ENCODE assay signal across 20 cellular contexts in genomic region chr11:57663975-57664374, GRCh38. TPM values are rescaled to one million over a fixed set of nuclear protein-coding genes. Genes with fewer than 3 reads are reported as not detected.
DNase-seq lines count a peak whose midpoint lies in the region; ATAC-seq and TF ChIP-seq lines count a peak whose summit lies in the region.
"Had no signal": no experiment of that assay in that cellular context is flagged by ENCODE, and none has a peak within 500 bp of the region (broad histone marks: within the 10 kb centered on the region; RNA-seq: fewer than 3 reads in every experiment).

No MANE protein-coding gene starts in this region.

- H3K4me1 Mint-ChIP-seq in CD4-positive, alpha-beta T cell (ENCODE audit: low read depth): peaks cover 26% of the 10 kb centered on the region
- H3K4me1 Mint-ChIP-seq in T-helper 17 cell (peaks cover 31% of the 10 kb centered on the region), type B pancreatic cell (ENCODE audit: unreplicated experiment) (peaks cover 5% of the 10 kb centered on the region)

- H3K27me3 Mint-ChIP-seq in CD4-positive, alpha-beta T cell: no peaks in the 10 kb centered on the region
- H3K27me3 Mint-ChIP-seq in T-helper 17 cell: no peaks in the 10 kb centered on the region
- H3K27me3 Mint-ChIP-seq in type B pancreatic cell: no peaks in the 10 kb centered on the region

- H3K27me3 ChIP-seq in CD4-positive, alpha-beta T cell (ENCODE audit: control insufficient read depth, insufficient read depth, low read length): no peaks in the 10 kb centered on the region
- H3K27me3 ChIP-seq: BE2C, BLaER1 had no signal

- H3K4me3 ChIP-seq in HEK293 (ENCODE audit: low read depth, low read length): no peak overlapping the region
- H3K4me3 ChIP-seq: BLaER1, GM12878 had no signal

- H3K27ac Mint-ChIP-seq in CD4-positive, alpha-beta T cell: peak overlapping the region; percentile 69
- H3K27ac Mint-ChIP-seq in T-helper 17 cell (peak overlapping the region; percentile 19), type B pancreatic cell (no peak overlapping the region)
- H3K27ac Mint-ChIP-seq: CD8-positive, alpha-beta T cell had no signal

- H3K4me3 Mint-ChIP-seq in CD4-positive, alpha-beta T cell: no peak overlapping the region
- no peak overlapping the region for H3K4me3 Mint-ChIP-seq in T-helper 17 cell
- peak overlapping the region; percentile 37 for H3K4me3 Mint-ChIP-seq in type B pancreatic cell
- H3K4me3 Mint-ChIP-seq: CD14-positive monocyte; CD8-positive, alpha-beta T cell had no signal

- H3K9me3 ChIP-seq in CD4-positive, alpha-beta T cell (ENCODE audit: control insufficient read depth, low read length): no peaks in the 10 kb centered on the region
- H3K9me3 ChIP-seq in HEK293 (ENCODE audit: control insufficient read depth, insufficient read depth, low read depth, low read length) (no peaks in the 10 kb centered on the region), T-helper 17 cell (ENCODE audit: control insufficient read depth, low read length, poor library complexity, severe bottlenecking) (no peaks in the 10 kb centered on the region)
- H3K9me3 ChIP-seq: BE2C, BLaER1, Caco-2 had no signal

- H3K9me3 Mint-ChIP-seq in CD4-positive, alpha-beta T cell: no peaks in the 10 kb centered on the region
- no peaks in the 10 kb centered on the region for H3K9me3 Mint-ChIP-seq in type B pancreatic cell
- H3K9me3 Mint-ChIP-seq: CD8-positive, alpha-beta T cell had no signal

- no peaks in the 10 kb centered on the region for H3K4me1 ChIP-seq in HEK293 (ENCODE audit: control insufficient read depth, insufficient read depth, low read length)
- H3K4me1 ChIP-seq: BE2C had no signal

- peaks cover 0 to 38% of the 10 kb centered on the region in 2 experiments; a peak in 2 of 3 replicates for H3K36me3 ChIP-seq in HEK293 (ENCODE audit: control insufficient read depth in 2 of 2, insufficient read depth in 1 of 2, low read length in 2 of 2)
- H3K36me3 ChIP-seq: BE2C had no signal

- H3K36me3 Mint-ChIP-seq in CD4-positive, alpha-beta T cell (ENCODE audit: low read depth): peaks cover 58% of the 10 kb centered on the region
- H3K36me3 Mint-ChIP-seq in T-helper 17 cell (ENCODE audit: low read depth): peaks cover 5% of the 10 kb centered on the region
- peaks cover 3% of the 10 kb centered on the region for H3K36me3 Mint-ChIP-seq in type B pancreatic cell

- no peak overlapping the region for H3K27ac ChIP-seq in CD4-positive, alpha-beta T cell (ENCODE audit: low read depth, low read length)
- no peak overlapping the region for H3K27ac ChIP-seq in HEK293 (ENCODE audit: extremely low read depth, low read depth, low read length)
- H3K27ac ChIP-seq: BLaER1 had no signal

- ATAC-seq in CD4-positive, alpha-beta T cell (ENCODE audit: poor library complexity): no peak
- ATAC-seq in T-helper 17 cell: no peak
- ATAC-seq: CD8-positive, alpha-beta T cell; GM12878 had no signal

- DNase-seq in CD4-positive, alpha-beta T cell: no peak
- no peak for DNase-seq in T-helper 17 cell
- DNase-seq in type B pancreatic cell (ENCODE audit: extremely low spot score, unreplicated experiment): no peak
- no peak for DNase-seq in midbrain (lab: John Stamatoyannopoulos, UW)
- no peak for DNase-seq in GDM1 (lab: John Stamatoyannopoulos, UW)
- DNase-seq in NCI-H2227 (lab: John Stamatoyannopoulos, UW; ENCODE audit: unreplicated experiment): no peak
- DNase-seq: 8988T; ACHN; BE2C; C1 segment of cervical spinal cord; Caco-2; Calu3; CD4-positive, CD25-positive, alpha-beta regulatory T cell; CD8-positive, alpha-beta T cell; DMS79 treated with DMSO at 0.1 percent for 48 hours had no signal

- POLR2A ChIA-PET in CD4-positive, alpha-beta T cell (lab: Charles Lee): no interaction called here
- POLR2A ChIA-PET in HEK293 (lab: Yijun Ruan, JAX): no interaction called here

- intact Hi-C loops in CD4-positive, alpha-beta T cell (cut with DNase I, micrococcal nuclease): loop anchor here in 1 of 2 experiments (10.0 kb wide), 1 partner anchor 861 kb away; no protein-coding TSS in a partner anchor

- CTCF ChIA-PET in CD4-positive, alpha-beta T cell (lab: Charles Lee): no interaction called here
- CTCF ChIA-PET in HEK293 (lab: Yijun Ruan, JAX): interaction anchor here (0.7 to 1.2 kb wide), 3 partner anchors 20 to 206 kb away, joined by 3 to 4 read pairs (median 4); no protein-coding TSS in a partner anchor

- no peak for TF ChIP-seq CTCF in CD4-positive, alpha-beta T cell (IDR thresholded peaks at IDR 0.05)
- TF ChIP-seq CTCF in HEK293 (tag by site-specific recombination; IDR thresholded peaks at IDR 0.05) (no peak), type B pancreatic cell (conservative IDR thresholded peaks at IDR 0.05) (no peak)

TF ChIP-seq in HEK293, 187 proteins besides CTCF, POLR2A, EP300 and RAD21:
- TF ChIP-seq ZNF366 (tag by site-specific recombination; conservative IDR thresholded peaks at IDR 0.05) (peak; percentile 77), ZNF221 (tag by site-specific recombination; IDR thresholded peaks at IDR 0.05; ENCODE audit: borderline replicate concordance) (no peak), ZNF792 (tag by site-specific recombination; IDR thresholded peaks at IDR 0.05) (no peak), PRDM1 (tag by site-specific recombination; IDR thresholded peaks at IDR 0.05) (peak; percentile 81)

RNA-seq across cellular contexts. Expression of gene ZDHHC5, which starts 3.9 kb away (rescaled TPM):
- 10 to 100 TPM; 59.7 to 61.1 TPM for total RNA-seq in CD4-positive, alpha-beta T cell
- total RNA-seq in T-helper 17 cell (10 to 100 TPM; 51.9 to 55.6 TPM), type B pancreatic cell (ENCODE audit: low replicate concordance) (56.7 and 80.6 TPM in 2 replicates)

RNA-seq across cellular contexts. Expression of gene CLP1, which starts 6.4 kb away (rescaled TPM):
- 10 to 100 TPM; 21.8 to 24.2 TPM for total RNA-seq in CD4-positive, alpha-beta T cell
- total RNA-seq in T-helper 17 cell (10 to 100 TPM; 11.7 to 22.7 TPM), type B pancreatic cell (ENCODE audit: low replicate concordance) (16.9 and 20.7 TPM in 2 replicates)

RNA-seq across cellular contexts. Expression of gene YPEL4, which starts 14.3 kb away (rescaled TPM):
- total RNA-seq in CD4-positive, alpha-beta T cell: 1 to 10 TPM; 5.6 to 7.3 TPM
- total RNA-seq in T-helper 17 cell (1 to 10 TPM; 1.2 to 1.8 TPM), type B pancreatic cell (ENCODE audit: low replicate concordance) (0.38 and 0.48 TPM in 2 replicates)
- total RNA-seq: A673, Caco-2 had no signal

RNA-seq across cellular contexts. Expression of gene MED19, which starts 48.0 kb away (rescaled TPM):
- 10 to 100 TPM; 13.7 to 14.9 TPM for total RNA-seq in CD4-positive, alpha-beta T cell
- total RNA-seq in T-helper 17 cell (10 to 100 TPM; 16.6 to 18.1 TPM), type B pancreatic cell (ENCODE audit: low replicate concordance) (17.9 and 21.5 TPM in 2 replicates)

RNA-seq across cellular contexts. Expression of gene TMX2, which starts 48.4 kb away (rescaled TPM):
- 10 to 100 TPM; 30.0 to 30.5 TPM for total RNA-seq in CD4-positive, alpha-beta T cell
- total RNA-seq in T-helper 17 cell (10 to 100 TPM; 38.3 to 44.0 TPM), type B pancreatic cell (ENCODE audit: low replicate concordance) (84.4 and 87.4 TPM in 2 replicates)
